Comparison of ENCODE assay signal across 29 cellular contexts in the genomic region with DNA sequence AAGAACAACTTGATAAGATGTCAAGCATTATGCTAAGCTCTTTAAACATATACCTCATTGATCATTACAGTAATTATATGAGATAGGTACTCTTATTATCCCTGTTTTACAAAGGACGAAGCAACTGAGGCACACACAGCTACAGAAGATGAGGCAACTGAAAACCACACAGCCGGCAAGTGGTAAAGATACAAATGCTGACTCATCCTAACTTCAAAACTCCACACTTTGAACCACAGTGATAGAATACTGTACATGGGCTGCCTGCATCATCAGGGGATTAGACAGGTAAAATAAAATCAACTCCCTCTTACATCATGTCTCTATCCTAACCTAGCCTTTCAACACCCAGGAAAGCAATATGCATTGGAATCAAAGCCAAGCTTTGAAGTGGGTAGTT. TPM values are rescaled to one million over a fixed set of nuclear protein-coding genes. Genes with fewer than 3 reads are reported as not detected.
"Had no signal": no experiment of that assay in that cellular context is flagged by ENCODE, and none has a peak within 500 bp of the region (broad histone marks: within the 10 kb centered on the region; RNA-seq: fewer than 3 reads in every experiment).

No MANE protein-coding gene starts in this region.

- DNase-seq: dermis blood vessel endothelial cell; effector memory CD4-positive, alpha-beta T cell; foreskin keratinocyte; hypothalamus; immature natural killer cell; left ventricle myocardium superior; lower lobe of right lung; naive thymus-derived CD8-positive, alpha-beta T cell; pancreas; retina; sigmoid colon; stimulated activated CD4-positive, alpha-beta T cell treated with anti-CD3 and anti-CD28 coated beads, Interleukin-2, amount 100 ng/mL, for 24 hours; stimulated activated CD4-positive, alpha-beta T cell treated with anti-CD3 and anti-CD28 coated beads, Interleukin-4, amount 100 ng/mL, for 24 hours; stimulated activated naive CD4-positive, alpha-beta T cell treated with Interleukin-2 at 50 U/mL for 16 hours; stomach; thyroid gland; trophoblast cell had no signal

- H3K27ac ChIP-seq: coronary artery, esophagus muscularis mucosa, foreskin keratinocyte, gastroesophageal sphincter, lower lobe of right lung, pancreas, sigmoid colon, stomach, thyroid gland had no signal

- H3K4me1 ChIP-seq: esophagus muscularis mucosa, foreskin keratinocyte, gastroesophageal sphincter, lower lobe of right lung, pancreas, sigmoid colon, stomach, thyroid gland had no signal

- ATAC-seq: foreskin keratinocyte; gastroesophageal sphincter; left ventricle myocardium superior; lower lobe of right lung; naive thymus-derived CD8-positive, alpha-beta T cell; pancreas; stimulated activated effector memory CD8-positive, alpha-beta T cell treated with anti-CD3 and anti-CD28 coated beads, Interleukin-12 subunit alpha, Interleukin-12 subunit beta, amount 100 ng/mL, for 72 hours had no signal

- H3K36me3 ChIP-seq: esophagus muscularis mucosa, gastroesophageal sphincter, lower lobe of right lung, pancreas, sigmoid colon, stomach, thyroid gland had no signal

- H3K4me3 ChIP-seq: coronary artery, esophagus muscularis mucosa, gastroesophageal sphincter, lower lobe of right lung, pancreas, sigmoid colon, stomach, thyroid gland had no signal

- H3K9me3 ChIP-seq: esophagus muscularis mucosa, gastroesophageal sphincter, lower lobe of right lung, pancreas, sigmoid colon, stomach, thyroid gland had no signal

- H3K27me3 ChIP-seq: esophagus muscularis mucosa, foreskin keratinocyte, gastroesophageal sphincter, sigmoid colon, thyroid gland had no signal

- FAIRE-seq: endothelial cell of umbilical vein, keratinocyte, pancreas had no signal

RNA-seq across cellular contexts. Expression of gene LHFPL1, which starts 47.8 kb away (rescaled TPM):
- total RNA-seq: endothelial cell of umbilical vein, epithelial cell of proximal tubule, esophagus muscularis mucosa, fibroblast of lung, mesenteric fat pad, myocyte, omental fat pad, stomach, subcutaneous adipose tissue had no signal
- polyA plus RNA-seq: endothelial cell of umbilical vein, keratinocyte had no signal
